In genomic region chr4:7293703-7294102, GRCh38 we compare ENCODE assay signal across 2 cellular contexts.
TF ChIP-seq lines count a peak whose summit lies in the region.

No MANE protein-coding gene starts in this region.

TF ChIP-seq in SK-N-SH, 30 proteins besides CTCF, POLR2A, EP300 and RAD21 (continued from another document):
- peak; percentile 71; the same call in 1 of the 2 replicates for TF ChIP-seq REST (IDR thresholded peaks at IDR 0.05; ENCODE audit: low read depth, low read length)

TF ChIP-seq in SK-N-SH treated with all-trans-retinoic acid at 6 μM for 48 hours, 23 proteins besides CTCF, POLR2A, EP300 and RAD21 (continued from another document):
- TF ChIP-seq TCF4 (CRISPR knock-in tag; IDR thresholded peaks at IDR 0.05; ENCODE audit: borderline replicate concordance) (no peak), SNAI2 (CRISPR knock-in tag; IDR thresholded peaks at IDR 0.05) (no peak), GLIS3 (CRISPR knock-in tag; IDR thresholded peaks at IDR 0.05) (no peak), RARB (CRISPR knock-in tag; IDR thresholded peaks at IDR 0.05) (no peak), TOX (CRISPR knock-in tag; IDR thresholded peaks at IDR 0.05; ENCODE audit: borderline replicate concordance) (no peak), TSHZ2 (CRISPR knock-in tag; IDR thresholded peaks at IDR 0.05) (no peak), OSR1 (CRISPR knock-in tag; IDR thresholded peaks at IDR 0.05) (no peak), ZFP30 (CRISPR knock-in tag; IDR thresholded peaks at IDR 0.05) (no peak), CSDC2 (CRISPR knock-in tag; IDR thresholded peaks at IDR 0.05) (no peak)
- TF ChIP-seq, protein P1, sequence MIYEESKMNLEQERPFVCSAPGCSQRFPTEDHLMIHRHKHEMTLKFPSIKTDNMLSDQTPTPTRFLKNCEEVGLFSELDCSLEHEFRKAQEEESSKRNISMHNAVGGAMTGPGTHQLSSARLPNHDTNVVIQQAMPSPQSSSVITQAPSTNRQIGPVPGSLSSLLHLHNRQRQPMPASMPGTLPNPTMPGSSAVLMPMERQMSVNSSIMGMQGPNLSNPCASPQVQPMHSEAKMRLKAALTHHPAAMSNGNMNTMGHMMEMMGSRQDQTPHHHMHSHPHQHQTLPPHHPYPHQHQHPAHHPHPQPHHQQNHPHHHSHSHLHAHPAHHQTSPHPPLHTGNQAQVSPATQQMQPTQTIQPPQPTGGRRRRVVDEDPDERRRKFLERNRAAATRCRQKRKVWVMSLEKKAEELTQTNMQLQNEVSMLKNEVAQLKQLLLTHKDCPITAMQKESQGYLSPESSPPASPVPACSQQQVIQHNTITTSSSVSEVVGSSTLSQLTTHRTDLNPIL (CRISPR knock-in tag; IDR thresholded peaks at IDR 0.05; ENCODE audit: low read depth), result no peak
